ENCODE assay signal across 1 cellular context in the genomic region with DNA sequence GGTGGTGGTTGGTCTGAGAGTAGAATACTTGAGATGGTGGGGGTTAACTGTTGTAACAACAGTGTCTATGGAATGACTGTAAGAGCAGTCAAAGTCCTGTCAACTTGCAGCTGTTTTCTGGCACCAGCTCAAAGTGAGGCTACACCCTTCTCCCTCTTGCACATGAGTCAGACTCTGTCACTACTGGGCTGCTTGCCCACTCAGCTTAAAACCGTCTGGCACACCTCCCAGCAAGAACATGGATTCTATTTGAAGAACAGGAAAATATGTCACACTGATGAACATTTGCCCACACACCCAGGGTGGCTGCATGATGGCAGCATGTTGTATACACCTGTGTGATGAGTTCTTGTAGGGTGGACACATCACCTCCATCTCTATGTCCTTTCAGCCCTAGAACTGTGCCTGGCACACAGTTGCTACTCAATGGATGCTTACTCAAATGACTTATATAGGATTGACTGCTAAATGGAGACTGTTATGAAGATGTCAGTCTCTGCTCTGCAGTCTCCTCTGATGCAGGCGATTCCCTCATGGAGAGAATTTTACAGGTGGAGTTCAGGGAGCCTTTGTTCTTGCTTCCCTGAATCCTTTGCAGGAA.
TF ChIP-seq lines count a peak whose summit lies in the region.

No MANE protein-coding gene starts in this region.

TF ChIP-seq in HepG2, 621 proteins besides CTCF, POLR2A, EP300 and RAD21 (continued from another document):
- TF ChIP-seq MLLT10 (CRISPR knock-in tag; IDR thresholded peaks at IDR 0.05) = no peak
- TF ChIP-seq PHF21A (CRISPR knock-in tag; IDR thresholded peaks at IDR 0.05) = peak; percentile 35; the same call in 1 of the 2 replicates
- TF ChIP-seq, protein P1, sequence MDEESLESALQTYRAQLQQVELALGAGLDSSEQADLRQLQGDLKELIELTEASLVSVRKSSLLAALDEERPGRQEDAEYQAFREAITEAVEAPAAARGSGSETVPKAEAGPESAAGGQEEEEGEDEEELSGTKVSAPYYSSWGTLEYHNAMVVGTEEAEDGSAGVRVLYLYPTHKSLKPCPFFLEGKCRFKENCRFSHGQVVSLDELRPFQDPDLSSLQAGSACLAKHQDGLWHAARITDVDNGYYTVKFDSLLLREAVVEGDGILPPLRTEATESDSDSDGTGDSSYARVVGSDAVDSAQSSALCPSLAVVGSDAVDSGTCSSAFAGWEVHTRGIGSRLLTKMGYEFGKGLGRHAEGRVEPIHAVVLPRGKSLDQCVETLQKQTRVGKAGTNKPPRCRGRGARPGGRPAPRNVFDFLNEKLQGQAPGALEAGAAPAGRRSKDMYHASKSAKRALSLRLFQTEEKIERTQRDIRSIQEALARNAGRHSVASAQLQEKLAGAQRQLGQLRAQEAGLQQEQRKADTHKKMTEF (CRISPR knock-in tag; IDR thresholded peaks at IDR 0.05) = peak; percentile 24; the same call in 1 of the 2 replicates
- TF ChIP-seq BRD4 (CRISPR knock-in tag; IDR thresholded peaks at IDR 0.05) = no peak
- TF ChIP-seq CENPX (CRISPR knock-in tag; IDR thresholded peaks at IDR 0.05) = no peak
